Comparison of ENCODE assay signal across 8 cellular contexts in genomic region chr15:66390670-66391069, GRCh38. TPM values are rescaled to one million over a fixed set of nuclear protein-coding genes. Genes with fewer than 3 reads are reported as not detected.
DNase-seq lines count a peak whose midpoint lies in the region; TF ChIP-seq lines count a peak whose summit lies in the region.

No MANE protein-coding gene starts in this region.

- no peak overlapping the region for H3K4me3 ChIP-seq in BLaER1
- peak overlapping the region; percentile 1 for H3K4me3 ChIP-seq in SU-DHL-6 (ENCODE audit: insufficient read depth, low read length, poor library complexity, severe bottlenecking)
- no peak overlapping the region for H3K4me3 ChIP-seq in fibroblast of villous mesenchyme (ENCODE audit: low read depth, low read length)
- no peak overlapping the region for H3K4me3 ChIP-seq in testis
- H3K4me3 ChIP-seq in HAP-1: no peak overlapping the region

- H3K9ac ChIP-seq in BLaER1 (no peak overlapping the region), SU-DHL-6 (ENCODE audit: low read length) (peak overlapping the region; percentile 12; the same call in 1 of the 2 replicates)

- peak; percentile 19 for DNase-seq in HCEC 1CT
- peak; percentile 15 for DNase-seq in fibroblast of villous mesenchyme (ENCODE audit: low read depth)
- no peak for DNase-seq in testis
- DNase-seq in OCI-M2 (lab: John Stamatoyannopoulos, UW; ENCODE audit: unreplicated experiment): no peak
- DNase-seq in iPS-NIHi11 (ENCODE audit: low spot score): no peak
- DNase-seq in HAP-1 (ENCODE audit: low spot score in 2 of 2): no peak

- peaks cover 57% of the 10 kb centered on the region for H3K4me1 ChIP-seq in BLaER1
- H3K4me1 ChIP-seq in testis: peaks cover 14% of the 10 kb centered on the region
- peaks cover 27% of the 10 kb centered on the region for H3K4me1 ChIP-seq in HAP-1

- intact Hi-C loops in testis (cut with DNase I; ENCODE audit: low total_unique reads): no loop called here

- H3K9me3 ChIP-seq in BLaER1 (no peaks in the 10 kb centered on the region), SU-DHL-6 (ENCODE audit: insufficient read depth, low read length) (no peaks in the 10 kb centered on the region), testis (no peaks in the 10 kb centered on the region), HAP-1 (no peaks in the 10 kb centered on the region)

- H3F3A ChIP-seq in SU-DHL-6 (ENCODE audit: insufficient read depth): peaks cover 20% of the 10 kb centered on the region

- H3K36me3 ChIP-seq in BLaER1 (peaks cover 22% of the 10 kb centered on the region), SU-DHL-6 (ENCODE audit: low read length) (no peaks in the 10 kb centered on the region), testis (ENCODE audit: low read depth, missing control alignments) (no peaks in the 10 kb centered on the region), HAP-1 (replicated peaks) (peaks cover 28% of the 10 kb centered on the region)

- in situ Hi-C loops in HAP-1 (cut with MboI; ENCODE audit: low sequenced_read_pairs): no loop called here

- 75 to 77% methylated on average over 1 of the region's 1 CpG for WGBS in testis, 2 donors

- no peaks in the 10 kb centered on the region for H3K9me2 ChIP-seq in SU-DHL-6 (replicated peaks; ENCODE audit: insufficient read depth, low read length)

- no peak overlapping the region for H2AFZ ChIP-seq in SU-DHL-6 (ENCODE audit: low read depth, low read length, severe bottlenecking)

- H4K20me1 ChIP-seq in BLaER1: peaks cover 84% of the 10 kb centered on the region
- peaks cover 19% of the 10 kb centered on the region for H4K20me1 ChIP-seq in SU-DHL-6 (ENCODE audit: low read depth, low read length)

- no peak for TF ChIP-seq POLR2A in testis (IDR thresholded peaks at IDR 0.05)

- H3K27me3 ChIP-seq in BLaER1 (no peaks in the 10 kb centered on the region), SU-DHL-6 (ENCODE audit: low read length) (no peaks in the 10 kb centered on the region), testis (no peaks in the 10 kb centered on the region), HAP-1 (ENCODE audit: low read depth) (no peaks in the 10 kb centered on the region)

- peaks cover 82% of the 10 kb centered on the region for H3K79me2 ChIP-seq in SU-DHL-6 (ENCODE audit: insufficient read depth, low read length)

- H3K4me2 ChIP-seq in BLaER1 (peak overlapping the region; percentile 95), SU-DHL-6 (ENCODE audit: low read depth, low read length, poor library complexity, severe bottlenecking) (peak overlapping the region; percentile 32)

- TF ChIP-seq CTCF in SU-DHL-6 (IDR thresholded peaks at IDR 0.05; ENCODE audit: insufficient read depth, low read length, poor library complexity, severe bottlenecking): no peak
- TF ChIP-seq CTCF in fibroblast of villous mesenchyme (IDR thresholded peaks at IDR 0.05; ENCODE audit: insufficient read depth, low read depth, low read length): no peak
- TF ChIP-seq CTCF in testis (IDR thresholded peaks at IDR 0.05): no peak

- H3K27ac ChIP-seq in BLaER1 (no peak overlapping the region), SU-DHL-6 (ENCODE audit: low read depth, low read length) (peak overlapping the region; percentile 80), testis (no peak overlapping the region)

RNA-seq across cellular contexts. Expression of gene MAP2K1, which starts 4.0 kb away (rescaled TPM):
- total RNA-seq in fibroblast of villous mesenchyme: 21.6 and 26.3 TPM in 2 replicates
- total RNA-seq in testis: 10 to 100 TPM; 27.6 to 29.6 TPM
- polyA plus RNA-seq in testis (ENCODE audit: insufficient read depth, low read depth, low replicate concordance): 26.1 TPM

RNA-seq across cellular contexts. Expression of gene TIPIN, which starts 34.2 kb away (rescaled TPM):
- total RNA-seq in fibroblast of villous mesenchyme: 10.0 and 13.8 TPM in 2 replicates
- total RNA-seq in testis: 10 to 100 TPM; 20.7 to 36.8 TPM
- polyA plus RNA-seq in testis (ENCODE audit: insufficient read depth, low read depth, low replicate concordance): 31.7 TPM

Comparison
In these comparisons a context has a peak if more than half of its experiments do, and no peak if none do; other contexts are left out.
1. DNase-seq: peak in HCEC 1CT (single experiment) and fibroblast of villous mesenchyme (single experiment); none in testis (single experiment), OCI-M2 (single experiment), iPS-NIHi11 (single experiment) and HAP-1 (0 of 2).